Comparison of ENCODE assay signal across 8 cellular contexts in the genomic region with DNA sequence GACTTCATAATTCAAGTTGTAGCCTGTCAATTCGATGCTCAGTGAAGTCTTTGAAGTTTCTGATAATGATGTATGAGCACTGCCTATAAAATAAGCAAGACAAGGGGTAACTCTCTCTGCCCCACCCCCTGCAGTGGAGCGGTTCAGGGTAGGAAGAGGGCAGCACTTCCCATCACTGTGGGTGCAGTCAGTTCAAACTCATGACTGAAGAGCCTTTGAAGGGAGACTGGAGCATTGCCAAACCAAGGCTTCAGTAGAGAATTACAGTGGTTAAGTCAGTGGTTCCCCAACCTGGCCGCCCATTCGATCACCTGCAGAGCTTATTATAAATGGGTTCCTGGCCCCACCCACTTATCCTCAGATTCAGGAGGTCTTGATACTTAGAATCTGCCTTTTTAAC.
DNase-seq lines count a peak whose midpoint lies in the region; ATAC-seq and TF ChIP-seq lines count a peak whose summit lies in the region.

No MANE protein-coding gene starts in this region.

- peaks cover 7% of the 10 kb centered on the region for H3K4me1 Mint-ChIP-seq in T-helper 17 cell

- peaks cover 2% of the 10 kb centered on the region for H3K36me3 Mint-ChIP-seq in T-helper 17 cell (ENCODE audit: low read depth)

- intact Hi-C loops in colonic mucosa (cut with DNase I) (no loop called here), upper lobe of right lung (cut with DNase I) (no loop called here)

- no peak for TF ChIP-seq CTCF in HEK293 (tag by site-specific recombination; IDR thresholded peaks at IDR 0.05)
- TF ChIP-seq CTCF in colonic mucosa (IDR thresholded peaks at IDR 0.05), result no peak
- TF ChIP-seq CTCF in upper lobe of right lung (IDR thresholded peaks at IDR 0.05), result no peak
- TF ChIP-seq CTCF in GM10266 (IDR thresholded peaks at IDR 0.05; ENCODE audit: control insufficient read depth, insufficient read depth, low read depth, missing control alignments), result no peak

- CTCF ChIA-PET in HEK293 (lab: Yijun Ruan, JAX), result interaction anchor here (0.6 to 0.9 kb wide), 2 partner anchors 8 to 185 kb away, joined by 4 read pairs; no protein-coding TSS in a partner anchor

- ATAC-seq in T-helper 17 cell (peak; percentile 93), upper lobe of right lung (no peak), HG02759 (IDR thresholded peaks at IDR 0.05; ENCODE audit: unreplicated experiment) (no peak), GM19395 (IDR thresholded peaks at IDR 0.05; ENCODE audit: unreplicated experiment) (no peak)

- peak overlapping the region in 10 of 11 experiments; percentile 6 to 49 (median 24); a peak in 16 of 22 replicates for H3K4me2 ChIP-seq in BLaER1 treated with 17β-estradiol and CSF1 and Interleukin-3, amounts not matched to agents 10 nM and 100 nM

- no peak overlapping the region for H3K27ac Mint-ChIP-seq in T-helper 17 cell

- H4K20me1 ChIP-seq in BLaER1 treated with 17β-estradiol and CSF1 and Interleukin-3, amounts not matched to agents 10 nM and 100 nM, result no peaks in the 10 kb centered on the region

- POLR2A ChIA-PET in HEK293 (lab: Yijun Ruan, JAX), result no interaction called here

- H3K4me1 ChIP-seq in BLaER1 treated with 17β-estradiol and CSF1 and Interleukin-3, amounts not matched to agents 10 nM and 100 nM, result peaks cover 0 to 25% (median 22%) of the 10 kb centered on the region in 10 experiments; a peak in 18 of 20 replicates
- H3K4me1 ChIP-seq in HEK293 (ENCODE audit: control insufficient read depth, insufficient read depth, low read length) (no peaks in the 10 kb centered on the region), colonic mucosa (no peaks in the 10 kb centered on the region), upper lobe of right lung (peaks cover 6% of the 10 kb centered on the region)

- H3K9me3 ChIP-seq in BLaER1 treated with 17β-estradiol and CSF1 and Interleukin-3, amounts not matched to agents 10 nM and 100 nM (replicated peaks in 1 of 11), result 0 out of 22 replicates have a peak, but pooled peaks cover 0 to 4% (median 0%) of the 10 kb centered on the region in 11 experiments
- H3K9me3 ChIP-seq in HEK293 (ENCODE audit: control insufficient read depth, insufficient read depth, low read depth, low read length), result no peaks in the 10 kb centered on the region
- no peaks in the 10 kb centered on the region for H3K9me3 ChIP-seq in T-helper 17 cell (ENCODE audit: control insufficient read depth, low read length, poor library complexity, severe bottlenecking)
- H3K9me3 ChIP-seq in colonic mucosa, result no peaks in the 10 kb centered on the region
- no peaks in the 10 kb centered on the region for H3K9me3 ChIP-seq in upper lobe of right lung

- no peak overlapping the region for H3K4me3 ChIP-seq in BLaER1 treated with 17β-estradiol and CSF1 and Interleukin-3, amounts not matched to agents 10 nM and 100 nM
- no peak overlapping the region for H3K4me3 ChIP-seq in HEK293 (ENCODE audit: low read depth, low read length)
- H3K4me3 ChIP-seq in colonic mucosa, result no peak overlapping the region
- H3K4me3 ChIP-seq in upper lobe of right lung, result no peak overlapping the region

- H3K36me3 ChIP-seq in BLaER1 treated with 17β-estradiol and CSF1 and Interleukin-3, amounts not matched to agents 10 nM and 100 nM, result no peaks in the 10 kb centered on the region
- H3K36me3 ChIP-seq in HEK293 (ENCODE audit: control insufficient read depth in 2 of 2, insufficient read depth in 1 of 2, low read length in 2 of 2) (no peaks in the 10 kb centered on the region), colonic mucosa (no peaks in the 10 kb centered on the region), upper lobe of right lung (no peaks in the 10 kb centered on the region)

- H3K4me3 Mint-ChIP-seq in T-helper 17 cell, result no peak overlapping the region

- DNase-seq in T-helper 17 cell (peak in 1 of 3 donors; percentile 15), colonic mucosa (peak; percentile 21), upper lobe of right lung (no peak), GM10266 (ENCODE audit: extremely low spot score) (no peak)

- H3K27me3 Mint-ChIP-seq in T-helper 17 cell, result peaks cover 6% of the 10 kb centered on the region

- peaks cover 7 to 15% (median 12%) of the 10 kb centered on the region in 11 experiments; a peak in 20 of 22 replicates for H3K27me3 ChIP-seq in BLaER1 treated with 17β-estradiol and CSF1 and Interleukin-3, amounts not matched to agents 10 nM and 100 nM
- H3K27me3 ChIP-seq in colonic mucosa, result no peaks in the 10 kb centered on the region
- peaks cover 12% of the 10 kb centered on the region for H3K27me3 ChIP-seq in upper lobe of right lung

- H3K27ac ChIP-seq in BLaER1 treated with 17β-estradiol and CSF1 and Interleukin-3, amounts not matched to agents 10 nM and 100 nM, result no peak overlapping the region
- no peak overlapping the region for H3K27ac ChIP-seq in HEK293 (ENCODE audit: extremely low read depth, low read depth, low read length)
- H3K27ac ChIP-seq in colonic mucosa, result no peak overlapping the region
- H3K27ac ChIP-seq in upper lobe of right lung, result no peak overlapping the region

- no peak overlapping the region for H3K9ac ChIP-seq in BLaER1 treated with 17β-estradiol and CSF1 and Interleukin-3, amounts not matched to agents 10 nM and 100 nM
- no peak overlapping the region for H3K9ac ChIP-seq in colonic mucosa (ENCODE audit: low read depth in 2 of 2, low read length in 2 of 2)

TF ChIP-seq in HEK293, 187 proteins besides CTCF, POLR2A, EP300 and RAD21:
- peak; percentile 90 for TF ChIP-seq GLIS1 (tag by site-specific recombination; IDR thresholded peaks at IDR 0.05)
- TF ChIP-seq OSR2 (tag by site-specific recombination; IDR thresholded peaks at IDR 0.05), result peak; percentile 23; the same call in 1 of the 2 replicates
- peak; percentile 82 for TF ChIP-seq SP7 (tag by site-specific recombination; IDR thresholded peaks at IDR 0.05)
- peak; percentile 71 for TF ChIP-seq ZIC2 (tag by site-specific recombination; IDR thresholded peaks at IDR 0.05)
- no peak for TF ChIP-seq ZNF19 (tag by site-specific recombination; IDR thresholded peaks at IDR 0.05; ENCODE audit: low read depth)
- no peak for TF ChIP-seq SP2 (tag by site-specific recombination; IDR thresholded peaks at IDR 0.05)
- TF ChIP-seq, protein P1, sequence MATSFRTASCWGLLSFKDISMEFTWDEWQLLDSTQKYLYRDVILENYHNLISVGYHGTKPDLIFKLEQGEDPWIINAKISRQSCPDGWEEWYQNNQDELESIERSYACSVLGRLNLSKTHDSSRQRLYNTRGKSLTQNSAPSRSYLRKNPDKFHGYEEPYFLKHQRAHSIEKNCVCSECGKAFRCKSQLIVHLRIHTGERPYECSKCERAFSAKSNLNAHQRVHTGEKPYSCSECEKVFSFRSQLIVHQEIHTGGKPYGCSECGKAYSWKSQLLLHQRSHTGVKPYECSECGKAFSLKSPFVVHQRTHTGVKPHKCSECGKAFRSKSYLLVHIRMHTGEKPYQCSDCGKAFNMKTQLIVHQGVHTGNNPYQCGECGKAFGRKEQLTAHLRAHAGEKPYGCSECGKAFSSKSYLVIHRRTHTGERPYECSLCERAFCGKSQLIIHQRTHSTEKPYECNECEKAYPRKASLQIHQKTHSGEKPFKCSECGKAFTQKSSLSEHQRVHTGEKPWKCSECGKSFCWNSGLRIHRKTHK (tag by site-specific recombination; IDR thresholded peaks at IDR 0.05), result no peak
- TF ChIP-seq ZBTB7A (tag by site-specific recombination; IDR thresholded peaks at IDR 0.05; ENCODE audit: low read depth), result no peak
- TF ChIP-seq, protein P2, sequence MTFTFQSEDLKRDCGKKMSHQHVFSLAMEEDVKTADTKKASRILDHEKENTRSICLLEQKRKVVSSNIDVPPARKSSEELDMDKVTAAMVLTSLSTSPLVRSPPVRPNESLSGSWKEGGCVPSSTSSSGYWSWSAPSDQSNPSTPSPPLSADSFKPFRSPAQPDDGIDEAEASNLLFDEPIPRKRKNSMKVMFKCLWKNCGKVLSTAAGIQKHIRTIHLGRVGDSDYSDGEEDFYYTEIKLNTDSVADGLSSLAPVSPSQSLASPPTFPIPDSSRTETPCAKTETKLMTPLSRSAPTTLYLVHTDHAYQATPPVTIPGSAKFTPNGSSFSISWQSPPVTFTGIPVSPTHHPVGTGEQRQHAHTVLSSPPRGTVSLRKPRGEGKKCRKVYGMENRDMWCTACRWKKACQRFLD (tag by site-specific recombination; IDR thresholded peaks at IDR 0.05), result no peak
- TF ChIP-seq, protein P3, sequence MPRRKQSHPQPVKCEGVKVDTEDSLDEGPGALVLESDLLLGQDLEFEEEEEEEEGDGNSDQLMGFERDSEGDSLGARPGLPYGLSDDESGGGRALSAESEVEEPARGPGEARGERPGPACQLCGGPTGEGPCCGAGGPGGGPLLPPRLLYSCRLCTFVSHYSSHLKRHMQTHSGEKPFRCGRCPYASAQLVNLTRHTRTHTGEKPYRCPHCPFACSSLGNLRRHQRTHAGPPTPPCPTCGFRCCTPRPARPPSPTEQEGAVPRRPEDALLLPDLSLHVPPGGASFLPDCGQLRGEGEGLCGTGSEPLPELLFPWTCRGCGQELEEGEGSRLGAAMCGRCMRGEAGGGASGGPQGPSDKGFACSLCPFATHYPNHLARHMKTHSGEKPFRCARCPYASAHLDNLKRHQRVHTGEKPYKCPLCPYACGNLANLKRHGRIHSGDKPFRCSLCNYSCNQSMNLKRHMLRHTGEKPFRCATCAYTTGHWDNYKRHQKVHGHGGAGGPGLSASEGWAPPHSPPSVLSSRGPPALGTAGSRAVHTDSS (tag by site-specific recombination; IDR thresholded peaks at IDR 0.05), result no peak
